8 cellular contexts compared by ENCODE assay signal in genomic region chr11:250740-251299, GRCh38.
DNase-seq lines count a peak whose midpoint lies in the region; ATAC-seq and TF ChIP-seq lines count a peak whose summit lies in the region.

No MANE protein-coding gene starts in this region.

- H3K4me3 ChIP-seq in LNCaP clone FGC (ENCODE audit: low read depth, low read length) (no peak overlapping the region), choroid plexus epithelial cell (ENCODE audit: low read depth, low read length) (no peak overlapping the region)

- peak; percentile 51 for DNase-seq in DMS53 treated with DMSO at 0.1 percent for 48 hours (lab: John Stamatoyannopoulos, UW; ENCODE audit: unreplicated experiment)
- DNase-seq in LNCaP clone FGC (ENCODE audit: low read depth), result no peak
- peak; percentile 62 to 65 for DNase-seq in activated CD4-positive, alpha-beta T cell treated with anti-CD3 and anti-CD28 coated beads for 24 hours (ENCODE audit: low read depth in 2 of 2)
- peak; percentile 78 for DNase-seq in choroid plexus epithelial cell (ENCODE audit: low read depth)
- peak; percentile 45 for DNase-seq in medulla oblongata (ENCODE audit: extremely low spot score)
- peak; percentile 68 for DNase-seq in stimulated activated CD8-positive, alpha-beta memory T cell treated with anti-CD3 and anti-CD28 coated beads, Interleukin-4, amount 100 ng/mL, for 24 hours (ENCODE audit: low read depth)

- TF ChIP-seq CTCF in LNCaP clone FGC (IDR thresholded peaks at IDR 0.05; ENCODE audit: control insufficient read depth, extremely low read depth, insufficient read depth) (peak; percentile 53), choroid plexus epithelial cell (conservative IDR thresholded peaks at IDR 0.05; ENCODE audit: low read depth, low read length) (peak; percentile 83)

- ATAC-seq in GM21423 (IDR thresholded peaks at IDR 0.05; ENCODE audit: unreplicated experiment) (no peak), GM18907 (IDR thresholded peaks at IDR 0.05; ENCODE audit: unreplicated experiment) (no peak)
